In the genomic region with DNA sequence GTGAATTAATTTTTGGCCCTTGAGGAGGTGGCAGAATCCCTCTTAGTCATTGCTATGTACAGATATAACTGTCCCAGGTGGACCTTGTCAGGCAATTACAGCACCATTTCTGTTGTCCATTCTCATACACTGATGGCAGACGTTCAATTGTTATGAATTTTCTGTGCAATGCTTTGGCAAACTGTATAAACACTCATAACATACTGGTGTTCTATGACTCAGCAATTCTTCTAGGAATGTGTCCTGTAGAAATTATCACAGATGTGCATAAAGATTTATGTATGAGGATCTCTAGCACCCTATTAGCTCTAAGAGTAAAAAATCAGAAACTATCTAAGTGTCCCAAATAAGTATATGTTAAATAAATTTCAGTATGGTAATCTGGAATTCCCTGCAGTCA, we compare ENCODE assay signal across 16 cellular contexts.
DNase-seq lines count a peak whose midpoint lies in the region; FAIRE-seq and TF ChIP-seq lines count a peak whose summit lies in the region.
"Had no signal": no experiment of that assay in that cellular context is flagged by ENCODE, and none has a peak within 500 bp of the region (broad histone marks: within the 10 kb centered on the region; RNA-seq: fewer than 3 reads in every experiment).

No MANE protein-coding gene starts in this region.

- peak overlapping the region in 2 of 3 experiments; percentile 46 to 82 for H3K27ac Mint-ChIP-seq in nephron
- H3K27ac Mint-ChIP-seq: activated CD4-positive, alpha-beta T cell treated with anti-CD3 and anti-CD28 coated beads for 36 hours had no signal

- peaks cover 2% of the 10 kb centered on the region for H3K9me3 Mint-ChIP-seq in nephron

- no peak overlapping the region for H3K4me3 ChIP-seq in LNCaP clone FGC (ENCODE audit: low read depth, low read length)
- H3K4me3 ChIP-seq in cardiac fibroblast (replicated peaks in 1 of 2; ENCODE audit: low read depth in 2 of 2, low read length in 2 of 2): no peak overlapping the region
- H3K4me3 ChIP-seq: ovary had no signal

- DNase-seq in EL (peak; percentile 3), LNCaP clone FGC (ENCODE audit: low read depth) (peak; percentile 69), cardiac fibroblast (ENCODE audit: low read depth in 2 of 2) (peak; percentile 74 to 78), HTR-8/SVneo (ENCODE audit: insufficient read length, low spot score) (no peak), GM20000 (ENCODE audit: low spot score) (no peak), GM19238 (ENCODE audit: insufficient read length, low spot score) (no peak)
- DNase-seq: activated CD4-positive, alpha-beta T cell treated with anti-CD3 and anti-CD28 coated beads for 36 hours; activated effector memory CD4-positive, alpha-beta T cell treated with anti-CD3 and anti-CD28 coated beads, Interleukin-2, amount 50 U/mL, for 16 hours; cortex of kidney; hypothalamus; kidney glomerular epithelial cell; ovary; stimulated activated CD4-positive, alpha-beta T cell treated with anti-CD3 and anti-CD28 coated beads, Interleukin-4, amount 100 ng/mL, for 24 hours; stimulated activated CD8-positive, alpha-beta memory T cell treated with anti-CD3 and anti-CD28 coated beads, Interleukin-4, amount 100 ng/mL, for 48 hours had no signal

- H3K27me3 Mint-ChIP-seq in nephron (ENCODE audit: low read depth): no peaks in the 10 kb centered on the region

- FAIRE-seq in HTR-8/SVneo (lab: Jason Lieb, UNC): no peak
- FAIRE-seq: GM18507 had no signal

- no peaks in the 10 kb centered on the region for H3K36me3 Mint-ChIP-seq in nephron (ENCODE audit: low read depth)

- H3K4me3 Mint-ChIP-seq in nephron: no peak overlapping the region
- H3K4me3 Mint-ChIP-seq: activated CD4-positive, alpha-beta T cell treated with anti-CD3 and anti-CD28 coated beads for 36 hours had no signal

- peaks cover 17% of the 10 kb centered on the region for H3K4me1 Mint-ChIP-seq in nephron
- H3K4me1 Mint-ChIP-seq: activated CD4-positive, alpha-beta T cell treated with anti-CD3 and anti-CD28 coated beads for 36 hours had no signal

- TF ChIP-seq CTCF in LNCaP clone FGC (IDR thresholded peaks at IDR 0.05; ENCODE audit: control insufficient read depth, extremely low read depth, insufficient read depth): no peak
- TF ChIP-seq CTCF in cardiac fibroblast (IDR thresholded peaks at IDR 0.05; ENCODE audit: low read depth, low read length): no peak
- no peak for TF ChIP-seq CTCF in nephron (IDR thresholded peaks at IDR 0.05; ENCODE audit: unreplicated experiment in 3 of 3)
- no peak for TF ChIP-seq CTCF in GM20000 (IDR thresholded peaks at IDR 0.05; ENCODE audit: extremely low read depth, missing control alignments)

Comparison
In these comparisons a context has a peak if more than half of its experiments do, and no peak if none do; other contexts are left out.
1. DNase-seq: peak in EL (single experiment), LNCaP clone FGC (single experiment) and cardiac fibroblast (2 of 2); none in HTR-8/SVneo (single experiment), GM20000 (single experiment) and GM19238 (single experiment).